In the genomic region with DNA sequence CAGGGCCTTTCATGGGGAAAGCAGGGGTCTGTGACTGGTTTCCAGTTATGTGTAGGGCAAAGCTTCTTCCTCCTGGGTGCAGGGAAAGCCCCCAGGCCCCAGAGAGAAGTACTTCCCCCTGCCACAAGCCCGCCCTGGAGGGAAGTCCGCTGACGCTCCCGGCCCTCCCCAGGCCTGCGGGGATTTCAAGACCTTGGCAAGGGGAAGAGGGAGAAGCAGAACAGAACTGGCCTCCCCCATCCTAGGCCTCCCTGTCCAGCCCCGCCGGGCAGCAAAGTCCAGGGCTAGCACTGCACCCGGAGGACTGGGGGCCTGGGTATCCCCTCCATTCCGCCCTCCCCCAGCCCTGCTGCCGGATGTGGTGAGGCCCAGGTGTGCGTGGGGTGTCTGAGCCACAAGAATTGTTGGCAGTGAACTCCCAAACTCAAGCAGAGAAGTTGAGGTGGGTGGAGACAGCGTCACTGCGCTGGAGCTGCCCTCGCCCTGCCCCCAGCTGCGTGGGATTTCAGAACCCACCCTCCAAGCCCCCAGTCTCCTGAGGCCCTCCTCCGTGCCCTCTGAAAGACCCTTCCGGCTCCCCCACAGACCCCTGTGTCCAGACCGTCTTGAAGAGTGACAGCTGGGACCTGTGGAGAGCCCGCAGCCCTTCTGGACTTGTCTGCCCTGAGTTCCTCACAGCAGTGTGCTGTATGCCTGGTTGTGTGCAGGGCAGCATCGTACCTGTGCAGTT, we compare ENCODE assay signal across 8 cellular contexts. TPM values are rescaled to one million over a fixed set of nuclear protein-coding genes. Genes with fewer than 3 reads are reported as not detected.
A peak's percentile ranks its signal among the peaks of the same experiment; 100 is the strongest.
DNase-seq lines count a peak whose midpoint lies in the region; ATAC-seq lines count a peak whose summit lies in the region.

No MANE protein-coding gene starts in this region.

- no peaks in the 10 kb centered on the region for H3K9me3 Mint-ChIP-seq in activated naive CD4-positive, alpha-beta T cell treated with anti-CD3 and anti-CD28 coated beads, Interleukin-2, amount 50 U/mL, for 72 hours

- H3K36me3 Mint-ChIP-seq in activated naive CD4-positive, alpha-beta T cell treated with anti-CD3 and anti-CD28 coated beads, Interleukin-2, amount 50 U/mL, for 72 hours: peaks cover 29 to 37% of the 10 kb centered on the region in 2 donors

- DNase-seq in SKM-1 treated with dmso at 0.1 percent for 144 hours (lab: John Stamatoyannopoulos, UW; ENCODE audit: unreplicated experiment) (peak; percentile 78), medulla oblongata (ENCODE audit: extremely low spot score) (peak; percentile 70), middle frontal gyrus (ENCODE audit: extremely low spot score, low spot score) (no peak), GOT3 (lab: John Stamatoyannopoulos, UW) (no peak)
- peak; percentile 82 to 94 for DNase-seq in activated naive CD4-positive, alpha-beta T cell treated with anti-CD3 and anti-CD28 coated beads, Interleukin-2, amount 50 U/mL, for 72 hours (ENCODE audit: low spot score in 2 of 2)
- DNase-seq in stimulated activated CD8-positive, alpha-beta memory T cell treated with anti-CD3 and anti-CD28 coated beads, Interleukin-7, amount 100 ng/mL, for 24 hours (ENCODE audit: low read depth): peak; percentile 78

- ATAC-seq in GM18511 (IDR thresholded peaks at IDR 0.05; ENCODE audit: unreplicated experiment) (peak; percentile 39), HG02884 (IDR thresholded peaks at IDR 0.05; ENCODE audit: unreplicated experiment) (peak; percentile 28)
- peak; percentile 33 to 44 for ATAC-seq in activated naive CD4-positive, alpha-beta T cell treated with anti-CD3 and anti-CD28 coated beads, Interleukin-2, amount 50 U/mL, for 72 hours

- peak overlapping the region; percentile 97 to 99 for H3K27ac Mint-ChIP-seq in activated naive CD4-positive, alpha-beta T cell treated with anti-CD3 and anti-CD28 coated beads, Interleukin-2, amount 50 U/mL, for 72 hours

RNA-seq across cellular contexts. Expression of a gene that starts 1.1 kb away (rescaled TPM):
- total RNA-seq in activated naive CD4-positive, alpha-beta T cell treated with anti-CD3 and anti-CD28 coated beads, Interleukin-2, amount 50 U/mL, for 72 hours: 100 to 1,000 TPM; 202 to 218 TPM

RNA-seq across cellular contexts. Expression of a gene that starts 8.0 kb away (rescaled TPM):
- 1 to 10 TPM in 1 of 2 donors, under 1 TPM in 1; 0.82 to 3.4 TPM for total RNA-seq in activated naive CD4-positive, alpha-beta T cell treated with anti-CD3 and anti-CD28 coated beads, Interleukin-2, amount 50 U/mL, for 72 hours

RNA-seq across cellular contexts. Expression of a gene that starts 29.9 kb away (rescaled TPM):
- under 1 TPM; 0.47 to 0.61 TPM for total RNA-seq in activated naive CD4-positive, alpha-beta T cell treated with anti-CD3 and anti-CD28 coated beads, Interleukin-2, amount 50 U/mL, for 72 hours

Comparison
In these comparisons a context has a peak if more than half of its experiments do, and no peak if none do; other contexts are left out.
1. DNase-seq: peak in SKM-1 treated with dmso at 0.1 percent for 144 hours (single experiment), activated naive CD4-positive, alpha-beta T cell treated with anti-CD3 and anti-CD28 coated beads, Interleukin-2, amount 50 U/mL, for 72 hours (2 of 2), medulla oblongata (single experiment) and stimulated activated CD8-positive, alpha-beta memory T cell treated with anti-CD3 and anti-CD28 coated beads, Interleukin-7, amount 100 ng/mL, for 24 hours (single experiment); none in middle frontal gyrus (single experiment) and GOT3 (single experiment).
2. Peak in every context shown above with its lines, with median percentiles within 50 percentile points of each other: ATAC-seq.